Comparison of ENCODE assay signal across 23 cellular contexts in the genomic region with DNA sequence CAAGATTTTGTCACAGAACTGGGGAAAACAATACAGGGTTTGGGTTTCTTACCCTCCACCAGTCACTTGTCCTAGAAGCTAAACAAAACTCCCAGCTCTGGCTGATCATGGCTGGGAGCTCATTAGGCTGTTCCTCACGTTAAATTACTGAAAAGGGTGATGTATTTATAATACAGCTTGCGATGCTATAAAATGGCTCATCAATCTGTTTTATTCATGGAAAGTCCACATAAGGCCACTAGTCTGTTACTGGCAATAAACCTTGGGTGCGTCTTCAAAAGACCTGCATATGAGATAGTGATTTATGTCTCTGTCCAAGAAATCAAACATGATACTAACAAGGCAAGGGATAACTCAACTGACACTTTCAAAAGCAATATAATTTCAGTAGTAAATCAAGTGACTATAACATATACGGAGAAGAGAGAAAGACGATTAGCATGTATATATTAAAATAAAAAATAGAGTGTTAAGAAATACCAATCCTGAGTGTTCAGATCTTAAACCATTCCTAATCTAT.
"Had no signal": no experiment of that assay in that cellular context is flagged by ENCODE, and none has a peak within 500 bp of the region (broad histone marks: within the 10 kb centered on the region; RNA-seq: fewer than 3 reads in every experiment).

No MANE protein-coding gene starts in this region.

- H3K4me3 ChIP-seq: ovary, prostate gland, right atrium auricular region, thyroid gland had no signal

- H3K36me3 ChIP-seq: ovary, prostate gland, right atrium auricular region, thyroid gland, WERI-Rb-1 had no signal

- H3K4me1 Mint-ChIP-seq: activated naive CD4-positive, alpha-beta T cell treated with anti-CD3 and anti-CD28 coated beads, Interleukin-2, amount 50 U/mL, for 24 hours; naive thymus-derived CD8-positive, alpha-beta T cell had no signal

- H3K4me3 Mint-ChIP-seq: activated CD8-positive, alpha-beta T cell treated with anti-CD3 and anti-CD28 coated beads, Interleukin-2, amount 10 ng/mL, durations not matched to agents 7 days and 5 days; activated naive CD4-positive, alpha-beta T cell treated with anti-CD3 and anti-CD28 coated beads, Interleukin-2, amount 50 U/mL, for 24 hours; brain; immature natural killer cell; mesothelial cell of epicardium; naive thymus-derived CD8-positive, alpha-beta T cell; stimulated activated naive CD8-positive, alpha-beta T cell treated with anti-CD3 and anti-CD28 coated beads, Interleukin-15, Interleukin-2, amounts not matched to agents 100 ng/mL and 50 ng/mL, for 24 hours had no signal

- H3K36me3 Mint-ChIP-seq: activated naive CD4-positive, alpha-beta T cell treated with anti-CD3 and anti-CD28 coated beads, Interleukin-2, amount 50 U/mL, for 24 hours; brain; immature natural killer cell; mesothelial cell of epicardium; naive thymus-derived CD8-positive, alpha-beta T cell had no signal

- H3K9me3 Mint-ChIP-seq: brain; immature natural killer cell; mesothelial cell of epicardium; naive thymus-derived CD8-positive, alpha-beta T cell had no signal

- DNase-seq: activated CD4-positive, alpha-beta T cell treated with anti-CD3 and anti-CD28 coated beads for 1 hour; activated CD4-positive, alpha-beta T cell treated with anti-CD3 and anti-CD28 coated beads, Interleukin-2, amount 50 U/mL, for 1 hour; activated CD8-positive, alpha-beta T cell treated with anti-CD3 and anti-CD28 coated beads, Interleukin-2, amount 10 ng/mL, durations not matched to agents 7 days and 5 days; activated gamma-delta T cell treated with Interleukin-2 at 50 U/mL for 16 hours; aorta; erythroblast; foreskin fibroblast; immature natural killer cell; kidney glomerular epithelial cell; left ventricle myocardium superior; mammary epithelial cell; naive thymus-derived CD8-positive, alpha-beta T cell; ovary; stimulated activated CD4-positive, alpha-beta T cell treated with anti-CD3 and anti-CD28 coated beads, Interleukin-4, amount 100 ng/mL, for 24 hours; substantia nigra; thyroid gland; WERI-Rb-1 had no signal

- H3K27ac Mint-ChIP-seq: activated CD8-positive, alpha-beta T cell treated with anti-CD3 and anti-CD28 coated beads, Interleukin-2, amount 10 ng/mL, durations not matched to agents 7 days and 5 days; activated naive CD4-positive, alpha-beta T cell treated with anti-CD3 and anti-CD28 coated beads, Interleukin-2, amount 50 U/mL, for 24 hours; brain; mesothelial cell of epicardium; naive thymus-derived CD8-positive, alpha-beta T cell; stimulated activated naive CD8-positive, alpha-beta T cell treated with anti-CD3 and anti-CD28 coated beads, Interleukin-15, Interleukin-2, amounts not matched to agents 100 ng/mL and 50 ng/mL, for 24 hours had no signal

- ATAC-seq: activated CD8-positive, alpha-beta T cell treated with anti-CD3 and anti-CD28 coated beads, Interleukin-2, amount 10 ng/mL, durations not matched to agents 7 days and 5 days; left ventricle myocardium superior; naive thymus-derived CD8-positive, alpha-beta T cell had no signal

- H3K9me3 ChIP-seq: ovary, prostate gland, right atrium auricular region, thyroid gland had no signal

- H3K4me1 ChIP-seq: prostate gland had no signal

- H3K27me3 Mint-ChIP-seq: activated naive CD4-positive, alpha-beta T cell treated with anti-CD3 and anti-CD28 coated beads, Interleukin-2, amount 50 U/mL, for 24 hours; brain; stimulated activated naive CD8-positive, alpha-beta T cell treated with anti-CD3 and anti-CD28 coated beads, Interleukin-15, Interleukin-2, amounts not matched to agents 100 ng/mL and 50 ng/mL, for 24 hours had no signal

- H3K27me3 ChIP-seq: ovary, right atrium auricular region, thyroid gland had no signal

- H3K27ac ChIP-seq: prostate gland, right atrium auricular region, thyroid gland, WERI-Rb-1 had no signal
